Comparison of ENCODE assay signal across 8 cellular contexts in genomic region chr22:38706885-38707180, GRCh38. TPM values are rescaled to one million over a fixed set of nuclear protein-coding genes. Genes with fewer than 3 reads are reported as not detected.
DNase-seq lines count a peak whose midpoint lies in the region; ATAC-seq, FAIRE-seq and TF ChIP-seq lines count a peak whose summit lies in the region.

No MANE protein-coding gene starts in this region.

- H3K4me3 Mint-ChIP-seq in CD4-positive, alpha-beta memory T cell: peak overlapping the region; percentile 91 to 96 (median 94)
- peak overlapping the region; percentile 91 for H3K4me3 Mint-ChIP-seq in osteocyte (ENCODE audit: unreplicated experiment)

- H3K9ac ChIP-seq in endothelial cell of umbilical vein (replicated peaks; ENCODE audit: extremely low read depth, insufficient read depth, low read length): peak overlapping the region; percentile 83

- H3K36me3 Mint-ChIP-seq in CD4-positive, alpha-beta memory T cell: peaks cover 10 to 41% of the 10 kb centered on the region in 2 donors
- H3K36me3 Mint-ChIP-seq in osteocyte (ENCODE audit: unreplicated experiment): peaks cover 2% of the 10 kb centered on the region

- no TSS peak for BruUV-seq in endothelial cell of umbilical vein (replicated peaks; lab: Mats Ljungman, UMichigan)

- H4K20me1 ChIP-seq in endothelial cell of umbilical vein (replicated peaks; ENCODE audit: control insufficient read depth, extremely low read depth, insufficient read depth, low read length): peaks cover 7% of the 10 kb centered on the region

- peaks cover 57% of the 10 kb centered on the region for H3K79me2 ChIP-seq in endothelial cell of umbilical vein (ENCODE audit: control insufficient read depth, insufficient read depth, low read length)

- ATAC-seq in GM19467 (IDR thresholded peaks at IDR 0.05; ENCODE audit: unreplicated experiment): no peak

- FAIRE-seq in endothelial cell of umbilical vein (lab: Jason Lieb, UNC): peak; percentile 48

- H3K27ac Mint-ChIP-seq in CD4-positive, alpha-beta memory T cell: peak overlapping the region; percentile 92 to 97 (median 94)
- H3K27ac Mint-ChIP-seq in osteocyte (ENCODE audit: unreplicated experiment): peak overlapping the region; percentile 92

- dilution Hi-C loops in endothelial cell of umbilical vein (cut with MboI; ENCODE audit: extremely low pct_ligation_motif_present, low sequenced_read_pairs): no loop called here

- POLR2A ChIA-PET in CD4-positive, alpha-beta memory T cell (lab: Charles Lee; ENCODE audit: partially characterized antibody): interaction anchor here (0.8 to 8.0 kb wide), 13 partner anchors 10 to 612 kb away, joined by 3 to 186 read pairs (median 11); partner anchors contain the start of genes CBY1, FAM227A, RPL3 and SUN2
- POLR2A ChIA-PET in endothelial cell of umbilical vein (lab: Charles Lee): no interaction called here

- no peaks in the 10 kb centered on the region for H3K27me3 ChIP-seq in CD4-positive, alpha-beta memory T cell (ENCODE audit: insufficient read depth, low read length)
- H3K27me3 ChIP-seq in endothelial cell of umbilical vein (ENCODE audit: control insufficient read depth in 2 of 2, insufficient read depth in 2 of 2, low read length in 2 of 2): no peaks in the 10 kb centered on the region

- H3K9me3 ChIP-seq in CD4-positive, alpha-beta memory T cell (ENCODE audit: control insufficient read depth in 1 of 2, low read length in 2 of 2): no peaks in the 10 kb centered on the region
- H3K9me3 ChIP-seq in endothelial cell of umbilical vein (replicated peaks; ENCODE audit: control insufficient read depth, insufficient read depth, low read length): no peaks in the 10 kb centered on the region

- peaks cover 58% of the 10 kb centered on the region for H3K4me1 ChIP-seq in CD4-positive, alpha-beta memory T cell (ENCODE audit: insufficient read depth, low read length)
- H3K4me1 ChIP-seq in endothelial cell of umbilical vein (ENCODE audit: control insufficient read depth, extremely low read depth, insufficient read depth, low read length): peaks cover 28% of the 10 kb centered on the region

- intact Hi-C loops in CD4-positive, alpha-beta memory T cell (cut with micrococcal nuclease): loop anchor here (2.0 to 10.0 kb wide), 4 partner anchors 18 to 652 kb away; partner anchors contain the start of genes PICK1 and RPL3
- intact Hi-C loops in endothelial cell of umbilical vein (cut with micrococcal nuclease): loop anchor here (10.0 kb wide), 1 partner anchor 202 kb away; the partner anchor contains the start of gene DDX17

- no peaks in the 10 kb centered on the region for H3K9me3 Mint-ChIP-seq in CD4-positive, alpha-beta memory T cell
- H3K9me3 Mint-ChIP-seq in osteocyte (ENCODE audit: unreplicated experiment): no peaks in the 10 kb centered on the region

- H3K9me1 ChIP-seq in endothelial cell of umbilical vein (replicated peaks; ENCODE audit: control insufficient read depth, extremely low read depth, insufficient read depth, low read length): no peaks in the 10 kb centered on the region

- no peaks in the 10 kb centered on the region for H3K27me3 Mint-ChIP-seq in CD4-positive, alpha-beta memory T cell
- no peaks in the 10 kb centered on the region for H3K27me3 Mint-ChIP-seq in osteocyte (ENCODE audit: unreplicated experiment)

- no peak for TF ChIP-seq POLR2A in endothelial cell of umbilical vein (IDR thresholded peaks at IDR 0.05; ENCODE audit: low read depth, low read length)

- H3K36me3 ChIP-seq in CD4-positive, alpha-beta memory T cell (ENCODE audit: insufficient read depth, low read length): peaks cover 16% of the 10 kb centered on the region
- H3K36me3 ChIP-seq in endothelial cell of umbilical vein (ENCODE audit: control insufficient read depth in 2 of 2, extremely low read depth in 1 of 2, insufficient read depth in 2 of 2, low read length in 2 of 2): no peaks in the 10 kb centered on the region

- H3K27ac ChIP-seq in CD4-positive, alpha-beta memory T cell (ENCODE audit: low read depth, low read length): peak overlapping the region; percentile 94
- H3K27ac ChIP-seq in endothelial cell of umbilical vein (ENCODE audit: insufficient read depth, low read depth, low read length): peak overlapping the region; percentile 67

- peak overlapping the region; percentile 97 for H3K4me2 ChIP-seq in endothelial cell of umbilical vein (ENCODE audit: insufficient read depth, low read length)

- no peak overlapping the region for H2AFZ ChIP-seq in endothelial cell of umbilical vein (ENCODE audit: low read depth, low read length)

- CTCF ChIA-PET in CD4-positive, alpha-beta memory T cell (lab: Charles Lee; ENCODE audit: partially characterized antibody): interaction anchor here (0.5 to 2.6 kb wide), 5 partner anchors 18 to 56 kb away, joined by 4 to 15 read pairs (median 8); partner anchors contain the start of gene TOMM22
- CTCF ChIA-PET in endothelial cell of umbilical vein (lab: Charles Lee): interaction anchor here (1.3 to 3.3 kb wide), 5 partner anchors 9 to 654 kb away, joined by 4 to 19 read pairs (median 9); no protein-coding TSS in a partner anchor

- DNase-seq in CD4-positive, alpha-beta memory T cell: no peak
- DNase-seq in OCI-M1 (lab: John Stamatoyannopoulos, UW) (peak; percentile 42), endothelial cell of umbilical vein (ENCODE audit: low read depth, low spot score) (no peak), osteocyte (ENCODE audit: extremely low spot score, unreplicated experiment) (no peak), SK-N-DZ (ENCODE audit: low spot score) (no peak), T1000 (lab: John Stamatoyannopoulos, UW) (no peak)
- DNase-seq in stimulated activated CD4-positive, alpha-beta T cell treated with anti-CD3 and anti-CD28 coated beads, Interleukin-4, amount 100 ng/mL, for 4 hours: no peak

- H3K4me1 Mint-ChIP-seq in CD4-positive, alpha-beta memory T cell: peaks cover 49 to 69% (median 55%) of the 10 kb centered on the region in 4 donors
- peaks cover 43% of the 10 kb centered on the region for H3K4me1 Mint-ChIP-seq in osteocyte (ENCODE audit: unreplicated experiment)

- TF ChIP-seq CTCF in endothelial cell of umbilical vein (IDR thresholded peaks at IDR 0.05; ENCODE audit: extremely low read depth in 1 of 2, insufficient read depth in 1 of 2, low read depth in 1 of 2, low read length in 2 of 2) (no peak), osteocyte (IDR thresholded peaks at IDR 0.05) (no peak)

- H3K4me3 ChIP-seq in CD4-positive, alpha-beta memory T cell (ENCODE audit: low read length in 2 of 2): peak overlapping the region; percentile 6 to 94
- H3K4me3 ChIP-seq in endothelial cell of umbilical vein (replicated peaks in 1 of 3; ENCODE audit: insufficient read depth in 1 of 3, low read depth in 1 of 3, low read length in 3 of 3): peak overlapping the region; percentile 84 to 95 (median 89)

RNA-seq across cellular contexts. Expression of gene GTPBP1, which starts 1.1 kb away (rescaled TPM):
- 10 to 100 TPM; 94.1 to 96.6 TPM for total RNA-seq in CD4-positive, alpha-beta memory T cell
- 10 to 100 TPM; 14.6 to 30.8 TPM for polyA plus RNA-seq in CD4-positive, alpha-beta memory T cell
- 43.9 and 50.3 TPM in 2 replicates for total RNA-seq in endothelial cell of umbilical vein
- polyA plus RNA-seq in endothelial cell of umbilical vein: 27.1 and 29.8 TPM in 2 replicates
- polyA plus RNA-seq in endothelial cell of umbilical vein (2011; cell fraction: cytosol; rRNA removed): 19.4 and 22.0 TPM in 2 replicates
- polyA plus RNA-seq in endothelial cell of umbilical vein (2011; cell fraction: nucleus; rRNA removed): 112 and 116 TPM in 2 replicates
- polyA plus RNA-seq in endothelial cell of umbilical vein (2012): 16.2 and 19.8 TPM in 2 replicates
- 67.6 and 83.0 TPM in 2 replicates for polyA minus RNA-seq in endothelial cell of umbilical vein
- 20.6 TPM for polyA minus RNA-seq in endothelial cell of umbilical vein (2011; cell fraction: cytosol; rRNA and poly(A)+ RNA removed)
- 79.7 and 80.7 TPM in 2 replicates for polyA minus RNA-seq in endothelial cell of umbilical vein (2011; cell fraction: nucleus; rRNA and poly(A)+ RNA removed)
- 67.4 and 68.8 TPM in 2 replicates for total RNA-seq in osteocyte
- 56.2 and 67.9 TPM in 2 replicates for polyA plus RNA-seq in SK-N-DZ (2014; cell fraction: cytosol; rRNA removed)
- 43.1 and 57.0 TPM in 2 replicates for polyA plus RNA-seq in SK-N-DZ (2014; cell fraction: nucleus; rRNA removed)

RNA-seq across cellular contexts. Expression of gene JOSD1, which starts 6.1 kb away (rescaled TPM):
- total RNA-seq in CD4-positive, alpha-beta memory T cell: 10 to 100 TPM; 64.6 to 65.4 TPM
- polyA plus RNA-seq in CD4-positive, alpha-beta memory T cell: 1 to 10 TPM; 8.0 to 9.6 TPM
- total RNA-seq in endothelial cell of umbilical vein (64.9 and 73.1 TPM in 2 replicates), osteocyte (78.6 and 85.5 TPM in 2 replicates)
- 57.2 and 61.7 TPM in 2 replicates for polyA plus RNA-seq in endothelial cell of umbilical vein
- 60.4 and 64.8 TPM in 2 replicates for polyA plus RNA-seq in endothelial cell of umbilical vein (2011; cell fraction: cytosol; rRNA removed)
- polyA plus RNA-seq in endothelial cell of umbilical vein (2011; cell fraction: nucleus; rRNA removed): 48.7 and 58.5 TPM in 2 replicates
- polyA plus RNA-seq in endothelial cell of umbilical vein (2012): 49.1 and 54.9 TPM in 2 replicates
- polyA minus RNA-seq in endothelial cell of umbilical vein: 54.6 and 76.6 TPM in 2 replicates
- 37.7 TPM for polyA minus RNA-seq in endothelial cell of umbilical vein (2011; cell fraction: cytosol; rRNA and poly(A)+ RNA removed)
- 22.1 and 25.3 TPM in 2 replicates for polyA minus RNA-seq in endothelial cell of umbilical vein (2011; cell fraction: nucleus; rRNA and poly(A)+ RNA removed)
- 55.5 and 61.2 TPM in 2 replicates for polyA plus RNA-seq in SK-N-DZ (2014; cell fraction: cytosol; rRNA removed)
- polyA plus RNA-seq in SK-N-DZ (2014; cell fraction: nucleus; rRNA removed): 41.2 and 43.9 TPM in 2 replicates

RNA-seq across cellular contexts. Expression of gene TOMM22, which starts 25.1 kb away (rescaled TPM):
- 10 to 100 TPM; 41.2 to 42.3 TPM for total RNA-seq in CD4-positive, alpha-beta memory T cell
- polyA plus RNA-seq in CD4-positive, alpha-beta memory T cell: 10 to 100 TPM; 60.3 to 78.9 TPM
- total RNA-seq in endothelial cell of umbilical vein: 98.6 and 98.8 TPM in 2 replicates
- 51.8 and 62.3 TPM in 2 replicates for polyA plus RNA-seq in endothelial cell of umbilical vein
- polyA plus RNA-seq in endothelial cell of umbilical vein (2011; cell fraction: cytosol; rRNA removed): 45.5 and 48.2 TPM in 2 replicates
- 16.7 and 24.4 TPM in 2 replicates for polyA plus RNA-seq in endothelial cell of umbilical vein (2011; cell fraction: nucleus; rRNA removed)
- 56.4 and 73.8 TPM in 2 replicates for polyA plus RNA-seq in endothelial cell of umbilical vein (2012)
- polyA minus RNA-seq in endothelial cell of umbilical vein: 41.3 and 48.4 TPM in 2 replicates
- 30.2 TPM for polyA minus RNA-seq in endothelial cell of umbilical vein (2011; cell fraction: cytosol; rRNA and poly(A)+ RNA removed)
- 9.2 and 10.0 TPM in 2 replicates for polyA minus RNA-seq in endothelial cell of umbilical vein (2011; cell fraction: nucleus; rRNA and poly(A)+ RNA removed)
- 60.7 and 61.0 TPM in 2 replicates for total RNA-seq in osteocyte
- polyA plus RNA-seq in SK-N-DZ (2014; cell fraction: cytosol; rRNA removed): 105 and 133 TPM in 2 replicates
- polyA plus RNA-seq in SK-N-DZ (2014; cell fraction: nucleus; rRNA removed): 59.6 and 63.5 TPM in 2 replicates

RNA-seq across cellular contexts. Expression of gene SUN2, which starts 49.0 kb away (rescaled TPM):
- total RNA-seq in CD4-positive, alpha-beta memory T cell: 1,000 to 10,000 TPM in 1 of 2 experiments, 100 to 1,000 TPM in 1; 988 to 1,004 TPM
- polyA plus RNA-seq in CD4-positive, alpha-beta memory T cell: 100 to 1,000 TPM; 323 to 643 TPM
- 133 and 137 TPM in 2 replicates for total RNA-seq in endothelial cell of umbilical vein
- polyA plus RNA-seq in endothelial cell of umbilical vein: 74.2 and 76.7 TPM in 2 replicates
- 65.0 and 75.7 TPM in 2 replicates for polyA plus RNA-seq in endothelial cell of umbilical vein (2011; cell fraction: cytosol; rRNA removed)
- 88.2 and 92.7 TPM in 2 replicates for polyA plus RNA-seq in endothelial cell of umbilical vein (2011; cell fraction: nucleus; rRNA removed)
- 51.1 and 53.0 TPM in 2 replicates for polyA plus RNA-seq in endothelial cell of umbilical vein (2012)
- polyA minus RNA-seq in endothelial cell of umbilical vein: 99.0 and 125 TPM in 2 replicates
- 32.8 TPM for polyA minus RNA-seq in endothelial cell of umbilical vein (2011; cell fraction: cytosol; rRNA and poly(A)+ RNA removed)
- polyA minus RNA-seq in endothelial cell of umbilical vein (2011; cell fraction: nucleus; rRNA and poly(A)+ RNA removed): 50.8 and 52.2 TPM in 2 replicates
- 148 and 151 TPM in 2 replicates for total RNA-seq in osteocyte
- polyA plus RNA-seq in SK-N-DZ (2014; cell fraction: cytosol; rRNA removed): 79.1 and 95.6 TPM in 2 replicates
- polyA plus RNA-seq in SK-N-DZ (2014; cell fraction: nucleus; rRNA removed): 163 and 164 TPM in 2 replicates

RNA-seq across cellular contexts. Expression of gene CBY1, which starts 50.4 kb away (rescaled TPM):
- total RNA-seq in CD4-positive, alpha-beta memory T cell: 10 to 100 TPM; 30.4 to 35.2 TPM
- 10 to 100 TPM in 1 of 2 donors, 1 to 10 TPM in 1; 3.8 to 10.5 TPM for polyA plus RNA-seq in CD4-positive, alpha-beta memory T cell
- total RNA-seq in endothelial cell of umbilical vein: 34.4 and 37.0 TPM in 2 replicates
- polyA plus RNA-seq in endothelial cell of umbilical vein: 38.9 and 41.8 TPM in 2 replicates
- polyA plus RNA-seq in endothelial cell of umbilical vein (2011; cell fraction: cytosol; rRNA removed): 46.8 and 48.9 TPM in 2 replicates
- polyA plus RNA-seq in endothelial cell of umbilical vein (2011; cell fraction: nucleus; rRNA removed): 27.6 and 28.0 TPM in 2 replicates
- polyA plus RNA-seq in endothelial cell of umbilical vein (2012): 36.1 and 38.9 TPM in 2 replicates
- polyA minus RNA-seq in endothelial cell of umbilical vein: 19.7 and 35.7 TPM in 2 replicates
- 5.5 TPM for polyA minus RNA-seq in endothelial cell of umbilical vein (2011; cell fraction: cytosol; rRNA and poly(A)+ RNA removed)
- polyA minus RNA-seq in endothelial cell of umbilical vein (2011; cell fraction: nucleus; rRNA and poly(A)+ RNA removed): 7.9 and 8.2 TPM in 2 replicates
- 38.3 and 41.0 TPM in 2 replicates for total RNA-seq in osteocyte
- 10.0 and 14.1 TPM in 2 replicates for polyA plus RNA-seq in SK-N-DZ (2014; cell fraction: cytosol; rRNA removed)
- polyA plus RNA-seq in SK-N-DZ (2014; cell fraction: nucleus; rRNA removed): 12.8 and 19.8 TPM in 2 replicates
